21 cellular contexts compared by ENCODE assay signal in the genomic region with DNA sequence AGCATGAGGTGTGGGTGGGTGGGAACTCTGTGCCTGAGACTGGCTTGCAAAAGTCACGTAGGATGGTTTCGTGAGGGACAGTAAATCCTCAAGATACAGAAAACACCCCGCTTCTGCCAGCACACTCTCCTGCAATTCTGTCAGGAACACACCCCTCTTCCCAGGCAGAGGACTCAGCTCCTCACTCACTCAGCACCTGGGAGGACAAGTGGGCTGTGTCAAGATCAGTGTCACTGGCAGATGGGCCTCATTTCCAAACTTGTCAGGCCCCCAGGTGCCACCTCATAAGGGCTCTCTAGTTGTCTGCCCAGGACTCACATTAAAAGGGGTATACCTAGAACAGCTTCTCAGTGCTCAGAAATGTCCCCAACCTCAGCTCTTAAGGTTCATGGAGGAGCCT. TPM values are rescaled to one million over a fixed set of nuclear protein-coding genes. Genes with fewer than 3 reads are reported as not detected.
A peak's percentile ranks its signal among the peaks of the same experiment; 100 is the strongest.
DNase-seq lines count a peak whose midpoint lies in the region; ATAC-seq and TF ChIP-seq lines count a peak whose summit lies in the region.
"Had no signal": no experiment of that assay in that cellular context is flagged by ENCODE, and none has a peak within 500 bp of the region (broad histone marks: within the 10 kb centered on the region; RNA-seq: fewer than 3 reads in every experiment).

No MANE protein-coding gene starts in this region.

- no peaks in the 10 kb centered on the region for H3K9me3 ChIP-seq in Karpas-422 (ENCODE audit: low read length)
- H3K9me3 ChIP-seq in lung (ENCODE audit: control insufficient read depth in 2 of 2, insufficient read depth in 1 of 2, low read length in 1 of 2) = no peaks in the 10 kb centered on the region
- H3K9me3 ChIP-seq in subcutaneous abdominal adipose tissue (ENCODE audit: control insufficient read depth in 5 of 5, low read length in 5 of 5) = no peaks in the 10 kb centered on the region
- H3K9me3 ChIP-seq: MG63, suprapubic skin had no signal

- DNase-seq in Karpas-422 = no peak
- DNase-seq in chondrocyte (ENCODE audit: low spot score) = peak; percentile 29
- DNase-seq in lung (ENCODE audit: low spot score) = no peak
- DNase-seq in DMS114 treated with DMSO at 0.1 percent for 48 hours (lab: John Stamatoyannopoulos, UW; ENCODE audit: unreplicated experiment) = no peak
- DNase-seq in GM19238 (ENCODE audit: insufficient read length, low spot score) = no peak
- DNase-seq in superior temporal gyrus (ENCODE audit: extremely low spot score) = no peak
- DNase-seq: activated CD8-positive, alpha-beta T cell treated with anti-CD3 and anti-CD28 coated beads, Interleukin-2, amount 10 ng/mL, durations not matched to agents 7 days and 5 days; activated T-cell treated with anti-CD3 and anti-CD28 coated beads for 4 hours; CD4-positive, alpha-beta memory T cell; DMS 273 treated with DMSO at 0.1 percent for 48 hours; effector memory CD8-positive, alpha-beta T cell; foreskin fibroblast; hippocampal formation; immature natural killer cell; MG63; NCI-H1417; NCI-H510A treated with DMSO at 0.1 percent for 48 hours had no signal

- H3K36me3 Mint-ChIP-seq in chondrocyte (ENCODE audit: low read depth) = no peaks in the 10 kb centered on the region
- H3K36me3 Mint-ChIP-seq: CD4-positive, alpha-beta memory T cell; immature natural killer cell had no signal

- H4K20me1 ChIP-seq in Karpas-422 (ENCODE audit: insufficient read depth, low read depth, low read length) = no peaks in the 10 kb centered on the region

- H3K9ac ChIP-seq in Karpas-422 (ENCODE audit: low read length) (peak overlapping the region; percentile 63), subcutaneous abdominal adipose tissue (ENCODE audit: low read length in 5 of 5) (no peak overlapping the region)

- no peak overlapping the region for H3K4me3 ChIP-seq in Karpas-422 (ENCODE audit: low read length)
- no peak overlapping the region for H3K4me3 ChIP-seq in lung
- H3K4me3 ChIP-seq in subcutaneous abdominal adipose tissue (ENCODE audit: low read depth in 1 of 5, low read length in 5 of 5) = no peak overlapping the region
- H3K4me3 ChIP-seq: K562, MG63, suprapubic skin had no signal

- H3K27me3 ChIP-seq in Karpas-422 (ENCODE audit: low read length) (no peaks in the 10 kb centered on the region), lung (ENCODE audit: control insufficient read depth, insufficient read depth) (no peaks in the 10 kb centered on the region), subcutaneous abdominal adipose tissue (ENCODE audit: control insufficient read depth in 5 of 5, insufficient read depth in 4 of 5, low read length in 5 of 5) (no peaks in the 10 kb centered on the region)
- H3K27me3 ChIP-seq: MG63, suprapubic skin had no signal

- no peak overlapping the region for H2AFZ ChIP-seq in Karpas-422 (ENCODE audit: low read length)

- peaks cover 92% of the 10 kb centered on the region for H3K4me1 ChIP-seq in Karpas-422 (ENCODE audit: low read length)
- peaks cover 35 to 38% of the 10 kb centered on the region in 2 donors for H3K4me1 ChIP-seq in lung (ENCODE audit: control insufficient read depth in 2 of 2, insufficient read depth in 2 of 2, low read length in 2 of 2)
- peaks cover 16 to 81% (median 76%) of the 10 kb centered on the region in 5 donors for H3K4me1 ChIP-seq in subcutaneous abdominal adipose tissue (ENCODE audit: control insufficient read depth in 5 of 5, insufficient read depth in 5 of 5, low read length in 5 of 5)

- no peak overlapping the region for H3K4me3 Mint-ChIP-seq in chondrocyte (ENCODE audit: unreplicated experiment)
- H3K4me3 Mint-ChIP-seq: activated CD8-positive, alpha-beta T cell treated with anti-CD3 and anti-CD28 coated beads, Interleukin-2, amount 10 ng/mL, durations not matched to agents 7 days and 5 days; CD4-positive, alpha-beta memory T cell; effector memory CD8-positive, alpha-beta T cell; immature natural killer cell; neural crest cell had no signal

- peaks cover 23% of the 10 kb centered on the region for H3K4me1 Mint-ChIP-seq in chondrocyte (ENCODE audit: low read depth)

- H3K27ac ChIP-seq in Karpas-422 (ENCODE audit: low read length) = peak overlapping the region; percentile 96
- H3K27ac ChIP-seq in lung (ENCODE audit: low read depth in 1 of 2, low read length in 1 of 2) = peak overlapping the region; percentile 67 to 89
- peak overlapping the region; percentile 97 for H3K27ac ChIP-seq in subcutaneous abdominal adipose tissue (ENCODE audit: low read depth, low read length)

- H3K9me2 ChIP-seq in Karpas-422 (replicated peaks; ENCODE audit: insufficient read depth, low read length) = no peaks in the 10 kb centered on the region

- WGBS in lung, 2 donors = 69 to 84% methylated on average over 3 of the region's 3 CpGs

- ATAC-seq in lung (ENCODE audit: insufficient read depth, low FRiP score) = no peak
- ATAC-seq: activated CD8-positive, alpha-beta T cell treated with anti-CD3 and anti-CD28 coated beads, Interleukin-2, amount 10 ng/mL, durations not matched to agents 7 days and 5 days; effector memory CD8-positive, alpha-beta T cell; K562 had no signal

- H3K79me2 ChIP-seq in Karpas-422 (ENCODE audit: low read length) = peaks cover 25% of the 10 kb centered on the region

- no peak for TF ChIP-seq CTCF in chondrocyte (IDR thresholded peaks at IDR 0.05)
- no peak for TF ChIP-seq CTCF in lung (IDR thresholded peaks at IDR 0.05; ENCODE audit: control extremely low read depth, extremely low read depth)

- no peak overlapping the region for H3K27ac Mint-ChIP-seq in chondrocyte (ENCODE audit: unreplicated experiment)
- H3K27ac Mint-ChIP-seq: activated CD8-positive, alpha-beta T cell treated with anti-CD3 and anti-CD28 coated beads, Interleukin-2, amount 10 ng/mL, durations not matched to agents 7 days and 5 days; CD4-positive, alpha-beta memory T cell had no signal

- H3K36me3 ChIP-seq in Karpas-422 (ENCODE audit: insufficient read depth, low read length) (no peaks in the 10 kb centered on the region), lung (ENCODE audit: control insufficient read depth in 2 of 2, insufficient read depth in 2 of 2, low read length in 2 of 2) (peaks cover 0 to 2% of the 10 kb centered on the region in 2 donors), subcutaneous abdominal adipose tissue (ENCODE audit: control insufficient read depth in 5 of 5, insufficient read depth in 5 of 5, low read length in 5 of 5) (peaks cover 0 to 5% (median 0%) of the 10 kb centered on the region in 5 donors)
- H3K36me3 ChIP-seq: MG63, suprapubic skin had no signal

- H3K9me3 Mint-ChIP-seq in chondrocyte (ENCODE audit: low read depth) = no peaks in the 10 kb centered on the region
- H3K9me3 Mint-ChIP-seq: CD4-positive, alpha-beta memory T cell; effector memory CD8-positive, alpha-beta T cell; neural crest cell had no signal

- peak overlapping the region; percentile 55 for H3K4me2 ChIP-seq in Karpas-422 (ENCODE audit: low read depth, low read length, poor library complexity, severe bottlenecking)

- no peaks in the 10 kb centered on the region for H3K27me3 Mint-ChIP-seq in chondrocyte (ENCODE audit: low read depth)
- H3K27me3 Mint-ChIP-seq: CD4-positive, alpha-beta memory T cell; effector memory CD8-positive, alpha-beta T cell had no signal

RNA-seq across cellular contexts. Expression of gene DAPK2, which starts 58.3 kb away (rescaled TPM):
- total RNA-seq in Karpas-422 (2014; rRNA removed; shearing (Covaris generic); ENCODE audit: low replicate concordance) = 40.4 and 56.4 TPM in 2 replicates
- total RNA-seq in chondrocyte = 1.2 to 1.6 TPM (median 1.3 TPM) in 3 replicates
- total RNA-seq in lung = 10 to 100 TPM; 58.1 to 59.0 TPM
- 10 to 100 TPM; 20.5 to 40.1 TPM for polyA plus RNA-seq in lung

Comparison
In these comparisons a context has a peak if more than half of its experiments do, and no peak if none do; other contexts are left out.
1. RNA of gene DAPK2, which starts 58.3 kb away (total RNA-seq): 58.1 to 59.0 TPM in lung and 40.4 to 56.4 TPM in Karpas-422; 1.2 to 1.6 TPM in chondrocyte; every median in the first group is over 10 times any median in the second.
2. Peak in every context shown above with its lines, with median percentiles within 50 percentile points of each other: H3K27ac ChIP-seq.